In the genomic region with DNA sequence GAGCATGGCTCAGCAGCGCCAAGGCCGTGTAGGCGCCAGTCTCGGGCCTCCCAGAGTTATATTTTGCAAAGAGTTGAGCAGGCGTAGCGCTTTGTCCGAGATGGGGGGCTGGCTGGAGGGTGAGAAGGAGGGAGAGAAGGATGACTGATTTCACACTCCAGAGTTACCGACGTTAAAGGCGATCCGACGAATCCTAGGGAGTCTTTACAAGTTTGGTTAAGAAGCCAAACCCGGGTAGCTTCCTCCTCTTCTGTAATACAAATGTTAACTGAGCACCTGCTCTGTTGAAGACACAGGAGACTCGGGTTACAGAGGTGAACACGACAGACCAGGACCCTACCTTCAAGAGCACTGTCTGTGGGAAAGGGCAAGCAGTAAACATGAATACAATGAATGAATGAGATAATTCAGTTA, we compare ENCODE assay signal across 7 cellular contexts. TPM values are rescaled to one million over a fixed set of nuclear protein-coding genes. Genes with fewer than 3 reads are reported as not detected.
DNase-seq lines count a peak whose midpoint lies in the region; ATAC-seq, FAIRE-seq and TF ChIP-seq lines count a peak whose summit lies in the region.

No MANE protein-coding gene starts in this region.

- POLR2A ChIA-PET in Panc1 (lab: Charles Lee), result interaction anchor here (0.7 to 1.0 kb wide), 2 partner anchors 81 to 513 kb away, joined by 3 to 11 read pairs; a partner anchor contains a TSS

- peaks cover 35% of the 10 kb centered on the region for H3K4me1 ChIP-seq in Panc1 (ENCODE audit: control insufficient read depth, insufficient read depth, low read length)
- peaks cover 7 to 8% of the 10 kb centered on the region in 2 donors for H3K4me1 ChIP-seq in small intestine (ENCODE audit: control insufficient read depth in 2 of 2, insufficient read depth in 1 of 2, low read depth in 1 of 2, low read length in 1 of 2)

- H3K4me3 ChIP-seq in Panc1 (ENCODE audit: low read depth in 2 of 2, low read length in 2 of 2), result peak overlapping the region; percentile 91 to 95
- H3K4me3 ChIP-seq in fibroblast of pulmonary artery (replicated peaks; ENCODE audit: low read depth, low read length), result peak overlapping the region; percentile 85
- H3K4me3 ChIP-seq in small intestine (ENCODE audit: low read depth in 1 of 2, low read length in 2 of 2), result peak overlapping the region; percentile 60 to 83

- intact Hi-C loops in Panc1 (cut with micrococcal nuclease; ENCODE audit: unreplicated experiment), result no loop called here

- DNase-seq in Panc1 (ENCODE audit: low read depth, low spot score) (no peak), fibroblast of pulmonary artery (ENCODE audit: low read depth) (no peak), small intestine (no peak), SHP77 treated with DMSO at 0.1 percent for 48 hours (lab: John Stamatoyannopoulos, UW) (no peak)

- no TSS peak for BruUV-seq in Panc1 (replicated peaks; lab: Mats Ljungman, UMichigan)

- H3K9me3 ChIP-seq in Panc1 (ENCODE audit: control insufficient read depth, insufficient read depth, low read depth, low read length) (no peaks in the 10 kb centered on the region), small intestine (ENCODE audit: control insufficient read depth, low read depth) (no peaks in the 10 kb centered on the region)

- no peak for TF ChIP-seq CTCF in Panc1 (IDR thresholded peaks at IDR 0.05)
- no peak for TF ChIP-seq CTCF in fibroblast of pulmonary artery (IDR thresholded peaks at IDR 0.05; ENCODE audit: low read length, missing control alignments)

- no peaks in the 10 kb centered on the region; the same call in 1 of the 2 replicates for H3K36me3 ChIP-seq in Panc1 (ENCODE audit: control insufficient read depth, insufficient read depth, low read length)
- H3K36me3 ChIP-seq in small intestine (ENCODE audit: control insufficient read depth in 2 of 2, insufficient read depth in 2 of 2, low read length in 2 of 2), result peaks cover 0 to 3% of the 10 kb centered on the region in 2 donors

- in situ Hi-C loops in Panc1 (cut with HindIII; ENCODE audit: low pct_unique_long_range_greater_than_20kb, low sequenced_read_pairs), result no loop called here

- H3K27ac ChIP-seq in Panc1 (ENCODE audit: low read length) (peak overlapping the region; percentile 99), small intestine (ENCODE audit: low read depth in 1 of 2, low read length in 1 of 2) (peak overlapping the region; percentile 73 to 87)

- WGBS in small intestine, 3 donors, result 0 to 1% (median 1%) methylated on average over 15 of the region's 15 CpGs

- CTCF ChIA-PET in Panc1 (lab: Charles Lee), result no interaction called here

- H3K27me3 ChIP-seq in Panc1 (ENCODE audit: control insufficient read depth, insufficient read depth, low read length) (no peaks in the 10 kb centered on the region), small intestine (ENCODE audit: control insufficient read depth in 2 of 2, insufficient read depth in 2 of 2, low read length in 2 of 2) (no peaks in the 10 kb centered on the region)

- FAIRE-seq in small intestine (lab: Jason Lieb, UNC), result no peak

- peak; percentile 0 for ATAC-seq in GM21423 (IDR thresholded peaks at IDR 0.05; ENCODE audit: unreplicated experiment)
- ATAC-seq in Panc1, result no peak
- ATAC-seq in GM19351 (IDR thresholded peaks at IDR 0.05; ENCODE audit: unreplicated experiment), result no peak
- ATAC-seq in GM19324 (IDR thresholded peaks at IDR 0.05; ENCODE audit: low FRiP score, unreplicated experiment), result no peak

RNA-seq across cellular contexts. Expression of a gene that starts 0.8 kb away (rescaled TPM):
- total RNA-seq in Panc1 (2021; ENCODE audit: unreplicated experiment), result 181 TPM
- 184 TPM for polyA plus RNA-seq in Panc1 (2012; ENCODE audit: insufficient read length)
- polyA plus RNA-seq in small intestine, result 10 to 100 TPM in 2 of 3 donors, 1 to 10 TPM in 1; 10.0 to 28.7 (median 13.0) TPM

RNA-seq across cellular contexts. Expression of a gene that starts 3.7 kb away (rescaled TPM):
- not detected for total RNA-seq in Panc1 (2021; ENCODE audit: unreplicated experiment)
- polyA plus RNA-seq in Panc1 (2012; ENCODE audit: insufficient read length), result 0.27 TPM
- polyA plus RNA-seq in small intestine, result not detected

RNA-seq across cellular contexts. Expression of a gene that starts 5.5 kb away (rescaled TPM):
- total RNA-seq in Panc1 (2021; ENCODE audit: unreplicated experiment), result 24.9 TPM
- polyA plus RNA-seq in Panc1 (2012; ENCODE audit: insufficient read length), result 21.5 TPM
- polyA plus RNA-seq in small intestine, result 10 to 100 TPM in 1 of 3 donors, 1 to 10 TPM in 2; 7.6 to 15.9 (median 8.9) TPM

RNA-seq across cellular contexts. Expression of a gene that starts 40.1 kb away (rescaled TPM):
- 14.3 TPM for total RNA-seq in Panc1 (2021; ENCODE audit: unreplicated experiment)
- polyA plus RNA-seq in Panc1 (2012; ENCODE audit: insufficient read length), result 21.4 TPM
- polyA plus RNA-seq in small intestine, result 10 to 100 TPM in 2 of 3 donors, 1 to 10 TPM in 1; 8.4 to 11.9 (median 10.5) TPM

RNA-seq across cellular contexts. Expression of a gene that starts 45.7 kb away (rescaled TPM):
- total RNA-seq in Panc1 (2021; ENCODE audit: unreplicated experiment), result 4.4 TPM
- polyA plus RNA-seq in Panc1 (2012; ENCODE audit: insufficient read length), result 11.0 TPM
- polyA plus RNA-seq in small intestine, result under 1 TPM in 1 of 3 donors, not detected in 2; 0.61 TPM
